ENCODE assay signal across 8 cellular contexts in the genomic region with DNA sequence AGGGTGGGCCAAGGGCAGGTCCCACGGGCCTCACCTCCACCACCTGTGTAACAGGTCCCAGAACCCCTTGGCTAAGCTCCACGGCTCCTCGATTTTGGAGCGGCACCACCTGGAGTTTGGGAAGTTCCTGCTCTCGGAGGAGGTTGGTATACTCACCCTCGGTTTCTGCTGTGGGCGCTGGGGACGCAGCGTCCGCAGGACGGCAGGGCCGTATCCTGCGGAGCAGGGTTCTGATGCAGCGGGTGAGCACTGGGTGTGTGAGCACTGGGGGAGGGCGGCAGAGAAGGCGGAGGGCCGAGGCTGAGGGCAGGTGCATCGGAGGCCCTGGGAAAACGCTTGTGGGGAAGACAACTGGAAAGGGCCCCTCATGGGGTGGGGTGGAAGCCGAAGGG. TPM values are rescaled to one million over a fixed set of nuclear protein-coding genes. Genes with fewer than 3 reads are reported as not detected.
DNase-seq lines count a peak whose midpoint lies in the region; TF ChIP-seq lines count a peak whose summit lies in the region.

No MANE protein-coding gene starts in this region.

- no peaks in the 10 kb centered on the region for H3K79me1 ChIP-seq in mesenchymal stem cell (replicated peaks; ENCODE audit: low read length, poor library complexity, severe bottlenecking)

- TF ChIP-seq POLR2A in thyroid gland (IDR thresholded peaks at IDR 0.05) = no peak

- H2AFZ ChIP-seq in mesenchymal stem cell (ENCODE audit: low read depth, low read length) = no peak overlapping the region

- H3K27ac ChIP-seq in ascending aorta (no peak overlapping the region), mesenchymal stem cell (ENCODE audit: low read length, poor library complexity, severe bottlenecking) (no peak overlapping the region), thyroid gland (peak overlapping the region in 1 of 3 donors; percentile 46)

- no peaks in the 10 kb centered on the region for H3K36me3 ChIP-seq in ascending aorta
- H3K36me3 ChIP-seq in mesenchymal stem cell (ENCODE audit: control insufficient read depth in 1 of 2, insufficient read depth in 2 of 2, low read depth in 1 of 2, low read length in 2 of 2) = no peaks in the 10 kb centered on the region
- no peaks in the 10 kb centered on the region for H3K36me3 ChIP-seq in thyroid gland

- H2BK5ac ChIP-seq in mesenchymal stem cell (ENCODE audit: low read depth, low read length, poor library complexity, severe bottlenecking) = no peak overlapping the region

- H3K4me2 ChIP-seq in mesenchymal stem cell (ENCODE audit: low read length, poor library complexity, severe bottlenecking) = peak overlapping the region; percentile 51

- peak overlapping the region; percentile 39 for H2BK15ac ChIP-seq in mesenchymal stem cell (ENCODE audit: low read depth, poor library complexity, severe bottlenecking)

- peak overlapping the region; percentile 87 for H3K27ac Mint-ChIP-seq in activated T-cell treated with anti-CD3 and anti-CD28 coated beads, Interleukin-2, amount 50 U/mL, for 24 hours

- peak overlapping the region; percentile 30 for H4K8ac ChIP-seq in mesenchymal stem cell (ENCODE audit: low read length)

- no peak overlapping the region for H3K9ac ChIP-seq in mesenchymal stem cell (ENCODE audit: low read length)

- H3K4me3 Mint-ChIP-seq in activated T-cell treated with anti-CD3 and anti-CD28 coated beads, Interleukin-2, amount 50 U/mL, for 24 hours = peak overlapping the region; percentile 80

- H3K23ac ChIP-seq in mesenchymal stem cell (ENCODE audit: low read length in 2 of 2) = no peak overlapping the region

- no peaks in the 10 kb centered on the region for H3K9me3 ChIP-seq in ascending aorta
- no peaks in the 10 kb centered on the region for H3K9me3 ChIP-seq in mesenchymal stem cell (ENCODE audit: control insufficient read depth, low read length)
- H3K9me3 ChIP-seq in thyroid gland = no peaks in the 10 kb centered on the region

- no peak overlapping the region for H2BK120ac ChIP-seq in mesenchymal stem cell (ENCODE audit: low read depth, low read length)

- H3K4me1 ChIP-seq in ascending aorta (no peaks in the 10 kb centered on the region), mesenchymal stem cell (ENCODE audit: control insufficient read depth, insufficient read depth, low read depth, low read length) (peaks cover 10% of the 10 kb centered on the region), thyroid gland (peaks cover 0 to 12% of the 10 kb centered on the region in 2 donors)

- H4K91ac ChIP-seq in mesenchymal stem cell (ENCODE audit: low read length) = peak overlapping the region; percentile 47

- peaks cover 22% of the 10 kb centered on the region for H3K4me1 Mint-ChIP-seq in activated T-cell treated with anti-CD3 and anti-CD28 coated beads, Interleukin-2, amount 50 U/mL, for 24 hours (ENCODE audit: low read depth)

- no peak overlapping the region for H2BK12ac ChIP-seq in mesenchymal stem cell (ENCODE audit: low read length in 2 of 2)

- 83% methylated on average over 20 of the region's 20 CpGs for WGBS in mesenchymal stem cell
- 57 to 58% methylated on average over 20 of the region's 20 CpGs for WGBS in thyroid gland, 2 donors

- peak overlapping the region in 1 of 2 experiments; percentile 54 for H3K4ac ChIP-seq in mesenchymal stem cell (ENCODE audit: low read depth in 1 of 2, low read length in 2 of 2)

- H3K27me3 Mint-ChIP-seq in activated T-cell treated with anti-CD3 and anti-CD28 coated beads, Interleukin-2, amount 50 U/mL, for 24 hours = no peaks in the 10 kb centered on the region

- H3K27me3 ChIP-seq in ascending aorta (no peaks in the 10 kb centered on the region), mesenchymal stem cell (ENCODE audit: control insufficient read depth in 1 of 2, insufficient read depth in 1 of 2, low read length in 2 of 2) (peaks cover 0 to 51% of the 10 kb centered on the region in 2 experiments), thyroid gland (no peaks in the 10 kb centered on the region)

- H3K14ac ChIP-seq in mesenchymal stem cell (ENCODE audit: low read length in 2 of 2) = no peak overlapping the region

- intact Hi-C loops in ascending aorta (cut with DNase I) (no loop called here), thyroid gland (cut with DNase I) (no loop called here)

- peaks cover 18% of the 10 kb centered on the region for H3K36me3 Mint-ChIP-seq in activated T-cell treated with anti-CD3 and anti-CD28 coated beads, Interleukin-2, amount 50 U/mL, for 24 hours (ENCODE audit: low read depth)

- DNase-seq in activated T-cell treated with anti-CD3 and anti-CD28 coated beads, Interleukin-2, amount 50 U/mL, for 24 hours = no peak
- no peak for DNase-seq in activated T-cell treated with anti-CD3 and anti-CD28 coated beads, Interleukin-2, amount 50 U/mL, for 48 hours
- no peak for DNase-seq in ascending aorta (ENCODE audit: low spot score in 2 of 2)
- DNase-seq in mesenchymal stem cell = no peak
- no peak for DNase-seq in thyroid gland
- DNase-seq in nucleus accumbens (lab: John Stamatoyannopoulos, UW) = no peak
- DNase-seq in Ammon's horn (ENCODE audit: low spot score) = no peak
- no peak for DNase-seq in activated gamma-delta T cell (lab: John Stamatoyannopoulos, UW)

- no peak for TF ChIP-seq CTCF in ascending aorta (IDR thresholded peaks at IDR 0.05)
- TF ChIP-seq CTCF in thyroid gland (IDR thresholded peaks at IDR 0.05) = no peak

- H3K4me3 ChIP-seq in ascending aorta (peak overlapping the region; percentile 56 to 59), mesenchymal stem cell (ENCODE audit: insufficient read depth in 1 of 2, low read depth in 1 of 2, low read length in 2 of 2) (peak overlapping the region in 1 of 2 experiments; percentile 52), thyroid gland (replicated peaks in 1 of 3) (peak overlapping the region; percentile 41 to 97 (median 75))

- H3K9me3 Mint-ChIP-seq in activated T-cell treated with anti-CD3 and anti-CD28 coated beads, Interleukin-2, amount 50 U/mL, for 24 hours = no peaks in the 10 kb centered on the region

- no peak overlapping the region for H2AK5ac ChIP-seq in mesenchymal stem cell (ENCODE audit: low read length, severe bottlenecking)

- H3K18ac ChIP-seq in mesenchymal stem cell (ENCODE audit: low read depth in 1 of 2, low read length in 2 of 2) = no peak overlapping the region

RNA-seq across cellular contexts. Expression of gene ATP5ME, which starts 11.0 kb away (rescaled TPM):
- not detected for total RNA-seq in ascending aorta
- 1,109 TPM for polyA plus RNA-seq in mesenchymal stem cell (2013, experiment 1 of 2)
- polyA plus RNA-seq in mesenchymal stem cell (2013, experiment 2 of 2) = 1,079 TPM
- total RNA-seq in thyroid gland = 100 to 1,000 TPM in 2 of 4 donors, 10 to 100 TPM in 2; 82.2 to 144 (median 106) TPM

RNA-seq across cellular contexts. Expression of gene MYL5, which starts 11.3 kb away (rescaled TPM):
- total RNA-seq in ascending aorta (1.1 TPM), thyroid gland (10 to 100 TPM; 13.0 to 17.5 (median 14.2) TPM)
- polyA plus RNA-seq in mesenchymal stem cell (2013, experiment 1 of 2) = 15.0 TPM
- 13.1 TPM for polyA plus RNA-seq in mesenchymal stem cell (2013, experiment 2 of 2)

RNA-seq across cellular contexts. Expression of gene SLC49A3, which starts 25.9 kb away (rescaled TPM):
- 17.7 TPM for total RNA-seq in ascending aorta
- 1.4 TPM for polyA plus RNA-seq in mesenchymal stem cell (2013, experiment 1 of 2)
- 1.3 TPM for polyA plus RNA-seq in mesenchymal stem cell (2013, experiment 2 of 2)
- 10 to 100 TPM; 14.9 to 27.1 (median 18.3) TPM for total RNA-seq in thyroid gland

RNA-seq across cellular contexts. Expression of gene PDE6B, which starts 37.7 kb away (rescaled TPM):
- not detected for total RNA-seq in ascending aorta
- 1.3 TPM for polyA plus RNA-seq in mesenchymal stem cell (2013, experiment 1 of 2)
- polyA plus RNA-seq in mesenchymal stem cell (2013, experiment 2 of 2) = 0.97 TPM
- 10 to 100 TPM in 2 of 4 donors, 1 to 10 TPM in 2; 6.4 to 26.4 (median 14.4) TPM for total RNA-seq in thyroid gland

RNA-seq across cellular contexts. Expression of gene PCGF3, which starts 42.6 kb away (rescaled TPM):
- total RNA-seq in ascending aorta = 124 TPM
- polyA plus RNA-seq in mesenchymal stem cell (2013, experiment 1 of 2) = 33.6 TPM
- 32.1 TPM for polyA plus RNA-seq in mesenchymal stem cell (2013, experiment 2 of 2)
- 10 to 100 TPM; 41.4 to 60.0 (median 50.2) TPM for total RNA-seq in thyroid gland

Comparison
In these comparisons a context has a peak if more than half of its experiments do, and no peak if none do; other contexts are left out.
1. RNA of gene ATP5ME, which starts 11.0 kb away (total RNA-seq): 82.2 to 144 TPM in thyroid gland; not detected in ascending aorta (single experiment); every median in the first group is over 10 times any median in the second.